8 cellular contexts compared by ENCODE assay signal in the genomic region with DNA sequence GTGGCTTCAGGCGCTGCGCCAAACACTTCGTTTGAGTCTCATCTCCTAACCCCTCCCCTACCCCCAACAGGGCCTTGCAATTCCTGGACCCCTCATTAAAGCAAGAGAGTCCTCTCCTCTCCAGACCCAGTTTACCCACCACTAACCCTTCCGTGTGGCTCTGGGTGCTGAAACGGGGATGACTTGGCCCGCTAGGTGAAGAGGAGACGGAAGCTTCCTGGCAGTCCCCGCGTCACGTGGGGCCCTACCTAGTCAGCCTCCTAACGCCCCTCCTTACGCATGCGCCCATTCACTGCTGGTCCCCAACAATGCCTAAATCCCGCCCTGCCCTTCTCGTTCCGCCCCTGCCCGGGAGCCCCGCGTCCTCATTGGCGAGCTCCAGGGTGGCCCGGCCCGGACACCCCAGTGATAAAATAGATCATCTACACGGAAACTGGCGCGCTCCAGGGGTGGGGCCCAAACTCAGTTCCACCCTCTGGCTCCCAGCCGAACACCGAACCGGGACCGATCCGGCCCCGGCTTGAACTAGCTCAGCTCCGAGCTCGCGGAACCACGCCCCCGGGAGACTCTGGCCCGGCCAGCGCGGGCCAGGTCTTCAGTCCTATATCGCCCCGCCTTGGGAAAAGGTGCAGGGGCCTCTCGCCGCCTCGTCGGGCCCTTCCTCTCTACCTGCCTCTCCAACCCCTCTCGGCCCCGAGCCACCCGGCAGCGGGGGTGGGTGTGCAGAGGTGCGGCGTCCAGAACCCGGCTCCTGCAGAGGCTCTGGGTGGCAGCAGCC. TPM values are rescaled to one million over a fixed set of nuclear protein-coding genes. Genes with fewer than 3 reads are reported as not detected.
A peak's percentile ranks its signal among the peaks of the same experiment; 100 is the strongest.
DNase-seq lines count a peak whose midpoint lies in the region; ATAC-seq lines count a peak whose summit lies in the region.

A gene with protein sequence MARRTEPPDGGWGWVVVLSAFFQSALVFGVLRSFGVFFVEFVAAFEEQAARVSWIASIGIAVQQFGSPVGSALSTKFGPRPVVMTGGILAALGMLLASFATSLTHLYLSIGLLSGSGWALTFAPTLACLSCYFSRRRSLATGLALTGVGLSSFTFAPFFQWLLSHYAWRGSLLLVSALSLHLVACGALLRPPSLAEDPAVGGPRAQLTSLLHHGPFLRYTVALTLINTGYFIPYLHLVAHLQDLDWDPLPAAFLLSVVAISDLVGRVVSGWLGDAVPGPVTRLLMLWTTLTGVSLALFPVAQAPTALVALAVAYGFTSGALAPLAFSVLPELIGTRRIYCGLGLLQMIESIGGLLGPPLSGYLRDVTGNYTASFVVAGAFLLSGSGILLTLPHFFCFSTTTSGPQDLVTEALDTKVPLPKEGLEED (plus strand): TSS at position 425 of the 778 bp plus-strand sequence. CDS start 368 bp downstream, outside the sequence.

- no peaks in the 10 kb centered on the region for H3K9me3 ChIP-seq in effector memory CD4-positive, alpha-beta T cell (ENCODE audit: control insufficient read depth, low read length)

- H3K4me3 ChIP-seq in effector memory CD4-positive, alpha-beta T cell (ENCODE audit: insufficient read depth, low read depth, low read length, poor library complexity, severe bottlenecking) = peak within 1 kb of the TSS; percentile 73

- H3K27ac ChIP-seq in effector memory CD4-positive, alpha-beta T cell (ENCODE audit: insufficient read depth, low read length, poor library complexity, severe bottlenecking) = peak within 1 kb of the TSS; percentile 93

- ATAC-seq in GM21360 (IDR thresholded peaks at IDR 0.05; ENCODE audit: unreplicated experiment) = peak; percentile 75

- DNase-seq in COR-L47 (lab: John Stamatoyannopoulos, UW) = peak; percentile 82
- DNase-seq in HT-29 (ENCODE audit: low spot score) = peak; percentile 89
- DNase-seq in NOMO-1 treated with DMSO at 0.1 percent for 48 hours (lab: John Stamatoyannopoulos, UW; ENCODE audit: unreplicated experiment) = peak; percentile 98
- DNase-seq in activated CD8-positive, alpha-beta memory T cell treated with anti-CD3 and anti-CD28 coated beads for 4 hours (ENCODE audit: low read depth in 2 of 2) = peak; percentile 96 to 97
- peak; percentile 97 to 99 (median 99) for DNase-seq in effector memory CD4-positive, alpha-beta T cell
- peak; percentile 97 to 98 for DNase-seq in lung microvascular endothelial cell (ENCODE audit: low read depth in 2 of 2)
- peak; percentile 95 to 98 (median 98) for DNase-seq in stimulated activated CD4-positive, alpha-beta T cell treated with anti-CD3 and anti-CD28 coated beads, TNF-alpha, amount 100 ng/mL, for 48 hours (ENCODE audit: low read depth in 3 of 3)

- no peaks in the 10 kb centered on the region for H3K36me3 ChIP-seq in effector memory CD4-positive, alpha-beta T cell (ENCODE audit: control insufficient read depth, insufficient read depth, low read length)

- H3K4me1 ChIP-seq in effector memory CD4-positive, alpha-beta T cell (ENCODE audit: control insufficient read depth, insufficient read depth, low read length, poor library complexity, severe bottlenecking) = peaks cover 31% of the 10 kb centered on the region

- H3K27me3 ChIP-seq in effector memory CD4-positive, alpha-beta T cell (replicated peaks; ENCODE audit: control insufficient read depth, insufficient read depth, low read length, poor library complexity, severe bottlenecking) = no peaks in the 10 kb centered on the region

RNA-seq across cellular contexts. Expression of the gene that starts here (rescaled TPM):
- 0.16 and 0.28 TPM in 2 replicates for total RNA-seq in HT-29 (2014; rRNA removed; shearing (Covaris generic))
- 1.3 and 2.4 TPM in 2 replicates for total RNA-seq in lung microvascular endothelial cell

Comparison
In these comparisons a context has a peak if more than half of its experiments do, and no peak if none do; other contexts are left out.
1. Peak in every context shown above with its lines: DNase-seq, ATAC-seq, H3K4me3 ChIP-seq and H3K27ac ChIP-seq.
2. Peak in DNase-seq in HT-29; RNA of the gene not detected or under 1 TPM.